1 cellular context compared by ENCODE assay signal in genomic region chr2:43631918-43632317, GRCh38.
TF ChIP-seq lines count a peak whose summit lies in the region.

No MANE protein-coding gene starts in this region.

TF ChIP-seq in GM23338, 12 proteins besides CTCF, POLR2A, EP300 and RAD21:
- TF ChIP-seq ZNF462 (CRISPR knock-in tag; IDR thresholded peaks at IDR 0.05) = no peak
- TF ChIP-seq REST (IDR thresholded peaks at IDR 0.05; ENCODE audit: unreplicated experiment) = no peak
- no peak for TF ChIP-seq ETS1 (IDR thresholded peaks at IDR 0.05)
- TF ChIP-seq EZH2phosphoT487 (IDR thresholded peaks at IDR 0.05; ENCODE audit: unreplicated experiment) = no peak
- TF ChIP-seq POLR2AphosphoS5 (IDR thresholded peaks at IDR 0.05; ENCODE audit: low read depth) = no peak
- no peak for TF ChIP-seq STAT1 (IDR thresholded peaks at IDR 0.05; ENCODE audit: unreplicated experiment)
- TF ChIP-seq ZNF331 (CRISPR knock-in tag; IDR thresholded peaks at IDR 0.05; ENCODE audit: low read depth) = no peak
- no peak for TF ChIP-seq ZNF114 (CRISPR knock-in tag; IDR thresholded peaks at IDR 0.05)
- no peak for TF ChIP-seq EZH2 (IDR thresholded peaks at IDR 0.05; ENCODE audit: low read depth, unreplicated experiment)
- TF ChIP-seq NANOG (IDR thresholded peaks at IDR 0.05; ENCODE audit: borderline replicate concordance) = no peak
- TF ChIP-seq CREB1 (CRISPR knock-in tag; IDR thresholded peaks at IDR 0.05; ENCODE audit: low read depth) = no peak
- TF ChIP-seq JUNB (IDR thresholded peaks at IDR 0.05; ENCODE audit: unreplicated experiment) = no peak
